In the genomic region with DNA sequence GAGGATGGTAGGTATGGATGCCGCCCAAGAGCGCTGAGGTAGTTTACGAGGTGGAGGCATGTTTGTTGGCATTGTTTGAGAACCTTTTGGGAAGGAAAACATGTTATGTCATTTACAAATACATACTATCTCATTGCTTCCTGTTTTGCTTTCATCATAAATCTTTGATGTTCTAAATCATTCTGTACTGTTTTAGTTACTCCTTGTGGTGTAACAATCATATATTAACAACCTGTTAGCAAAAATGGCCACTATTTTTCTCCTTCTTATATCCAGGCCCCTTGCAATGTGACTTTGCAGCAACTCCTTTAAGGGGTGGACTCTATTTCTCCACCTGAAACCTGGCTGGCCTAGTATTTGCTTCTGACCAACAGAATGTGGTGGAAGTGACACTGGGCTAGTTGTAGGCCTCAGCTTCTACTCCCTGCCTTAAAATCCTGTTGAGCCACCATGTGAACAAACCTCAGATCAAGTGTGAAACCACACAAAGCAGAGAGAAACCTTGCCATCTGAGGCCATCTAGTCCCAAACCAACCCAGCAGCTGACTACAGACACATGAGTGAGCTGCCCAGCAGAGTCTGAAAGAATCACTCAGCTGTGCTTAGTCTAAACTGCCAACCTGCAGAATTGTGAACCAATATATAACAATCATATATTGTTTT, we compare ENCODE assay signal across 26 cellular contexts. TPM values are rescaled to one million over a fixed set of nuclear protein-coding genes. Genes with fewer than 3 reads are reported as not detected.
DNase-seq lines count a peak whose midpoint lies in the region; ATAC-seq lines count a peak whose summit lies in the region.
"Had no signal": no experiment of that assay in that cellular context is flagged by ENCODE, and none has a peak within 500 bp of the region (broad histone marks: within the 10 kb centered on the region; RNA-seq: fewer than 3 reads in every experiment).

No MANE protein-coding gene starts in this region.

- ATAC-seq in activated naive CD8-positive, alpha-beta T cell treated with anti-CD3 and anti-CD28 coated beads, Interleukin-2, amount 10 ng/mL, durations not matched to agents 7 days and 5 days (ENCODE audit: low read depth): no peak
- ATAC-seq in activated naive CD8-positive, alpha-beta T cell treated with anti-CD3 and anti-CD28 coated beads, Interleukin-2, amount 50 U/mL, for 24 hours: no peak
- ATAC-seq in HG02610 (IDR thresholded peaks at IDR 0.05; ENCODE audit: unreplicated experiment): peak; percentile 77
- ATAC-seq in stimulated activated memory B cell treated with anti-CD40 and anti-IgM and Interleukin-4, amounts not matched to agents 10 μg/mL and 1 μg/mL and 100 μg/mL, for 72 hours: no peak
- no peak for ATAC-seq in HG03442 (IDR thresholded peaks at IDR 0.05; ENCODE audit: unreplicated experiment)
- ATAC-seq: foreskin keratinocyte, GM23338, left colon had no signal

- POLR2A ChIA-PET in activated naive CD8-positive, alpha-beta T cell treated with anti-CD3 and anti-CD28 coated beads, Interleukin-2, amount 10 ng/mL, durations not matched to agents 7 days and 5 days (lab: Charles Lee): no interaction called here
- POLR2A ChIA-PET in activated CD4-positive, alpha-beta memory T cell treated with anti-CD3 and anti-CD28 coated beads, Interleukin-2, amount 10 ng/mL, durations not matched to agents 7 days and 5 days (lab: Charles Lee): no interaction called here

- no peak for DNase-seq in activated naive CD8-positive, alpha-beta T cell treated with anti-CD3 and anti-CD28 coated beads, Interleukin-2, amount 10 ng/mL, durations not matched to agents 7 days and 5 days
- no peak for DNase-seq in activated naive CD8-positive, alpha-beta T cell treated with anti-CD3 and anti-CD28 coated beads, Interleukin-2, amount 50 U/mL, for 24 hours
- no peak for DNase-seq in activated CD4-positive, alpha-beta memory T cell treated with anti-CD3 and anti-CD28 coated beads, Interleukin-2, amount 10 ng/mL, durations not matched to agents 7 days and 5 days
- DNase-seq in iPS-NIHi7 (ENCODE audit: extremely low spot score) (no peak), NCI-H2196 treated with DMSO at 0.1 percent for 48 hours (lab: John Stamatoyannopoulos, UW; ENCODE audit: unreplicated experiment) (no peak)
- DNase-seq: ACHN; activated CD4-positive, CD25-positive, alpha-beta regulatory T cell; activated CD8-positive, alpha-beta memory T cell treated with anti-CD3 and anti-CD28 coated beads, Interleukin-2, amount 50 U/mL, for 4 hours; DMS79; foreskin keratinocyte; left colon; NCI-H146; NCI-H446; SHP77; sigmoid colon had no signal

- peaks cover 5% of the 10 kb centered on the region for H3K4me1 Mint-ChIP-seq in activated naive CD8-positive, alpha-beta T cell treated with anti-CD3 and anti-CD28 coated beads, Interleukin-2, amount 10 ng/mL, durations not matched to agents 7 days and 5 days
- H3K4me1 Mint-ChIP-seq in activated naive CD8-positive, alpha-beta T cell treated with anti-CD3 and anti-CD28 coated beads, Interleukin-2, amount 50 U/mL, for 24 hours: peaks cover 2% of the 10 kb centered on the region
- peaks cover 12% of the 10 kb centered on the region for H3K4me1 Mint-ChIP-seq in activated CD4-positive, alpha-beta memory T cell treated with anti-CD3 and anti-CD28 coated beads, Interleukin-2, amount 10 ng/mL, durations not matched to agents 7 days and 5 days
- H3K4me1 Mint-ChIP-seq in stimulated activated memory B cell treated with anti-CD40 and anti-IgM and Interleukin-4, amounts not matched to agents 10 μg/mL and 1 μg/mL and 100 μg/mL, for 72 hours: peaks cover 10% of the 10 kb centered on the region
- H3K4me1 Mint-ChIP-seq: brain had no signal

- no peaks in the 10 kb centered on the region for H3K9me3 Mint-ChIP-seq in activated naive CD8-positive, alpha-beta T cell treated with anti-CD3 and anti-CD28 coated beads, Interleukin-2, amount 10 ng/mL, durations not matched to agents 7 days and 5 days
- no peaks in the 10 kb centered on the region for H3K9me3 Mint-ChIP-seq in activated naive CD8-positive, alpha-beta T cell treated with anti-CD3 and anti-CD28 coated beads, Interleukin-2, amount 50 U/mL, for 24 hours
- H3K9me3 Mint-ChIP-seq in activated CD4-positive, alpha-beta memory T cell treated with anti-CD3 and anti-CD28 coated beads, Interleukin-2, amount 10 ng/mL, durations not matched to agents 7 days and 5 days: no peaks in the 10 kb centered on the region
- H3K9me3 Mint-ChIP-seq in stimulated activated memory B cell treated with anti-CD40 and anti-IgM and Interleukin-4, amounts not matched to agents 10 μg/mL and 1 μg/mL and 100 μg/mL, for 72 hours: no peaks in the 10 kb centered on the region
- H3K9me3 Mint-ChIP-seq: brain, GM23338 had no signal

- H3K27me3 Mint-ChIP-seq in activated naive CD8-positive, alpha-beta T cell treated with anti-CD3 and anti-CD28 coated beads, Interleukin-2, amount 10 ng/mL, durations not matched to agents 7 days and 5 days: no peaks in the 10 kb centered on the region
- H3K27me3 Mint-ChIP-seq in activated naive CD8-positive, alpha-beta T cell treated with anti-CD3 and anti-CD28 coated beads, Interleukin-2, amount 50 U/mL, for 24 hours: no peaks in the 10 kb centered on the region
- no peaks in the 10 kb centered on the region for H3K27me3 Mint-ChIP-seq in activated CD4-positive, alpha-beta memory T cell treated with anti-CD3 and anti-CD28 coated beads, Interleukin-2, amount 10 ng/mL, durations not matched to agents 7 days and 5 days
- no peaks in the 10 kb centered on the region for H3K27me3 Mint-ChIP-seq in stimulated activated memory B cell treated with anti-CD40 and anti-IgM and Interleukin-4, amounts not matched to agents 10 μg/mL and 1 μg/mL and 100 μg/mL, for 72 hours
- H3K27me3 Mint-ChIP-seq: activated naive CD8-positive, alpha-beta T cell had no signal

- CTCF ChIA-PET in activated CD4-positive, alpha-beta memory T cell treated with anti-CD3 and anti-CD28 coated beads, Interleukin-2, amount 10 ng/mL, durations not matched to agents 7 days and 5 days (lab: Charles Lee): interaction anchor here (1.7 kb wide), 1 partner anchor 11 kb away, joined by 6 read pairs; no protein-coding TSS in a partner anchor

- no peak overlapping the region for H3K4me3 Mint-ChIP-seq in activated naive CD8-positive, alpha-beta T cell treated with anti-CD3 and anti-CD28 coated beads, Interleukin-2, amount 10 ng/mL, durations not matched to agents 7 days and 5 days
- H3K4me3 Mint-ChIP-seq in activated naive CD8-positive, alpha-beta T cell treated with anti-CD3 and anti-CD28 coated beads, Interleukin-2, amount 50 U/mL, for 24 hours: no peak overlapping the region
- no peak overlapping the region for H3K4me3 Mint-ChIP-seq in activated CD4-positive, alpha-beta memory T cell treated with anti-CD3 and anti-CD28 coated beads, Interleukin-2, amount 10 ng/mL, durations not matched to agents 7 days and 5 days
- H3K4me3 Mint-ChIP-seq in stimulated activated memory B cell treated with anti-CD40 and anti-IgM and Interleukin-4, amounts not matched to agents 10 μg/mL and 1 μg/mL and 100 μg/mL, for 72 hours: no peak overlapping the region
- H3K4me3 Mint-ChIP-seq: activated naive CD8-positive, alpha-beta T cell; brain; GM23338 had no signal

- H3K36me3 Mint-ChIP-seq in activated naive CD8-positive, alpha-beta T cell treated with anti-CD3 and anti-CD28 coated beads, Interleukin-2, amount 10 ng/mL, durations not matched to agents 7 days and 5 days: peaks cover 15% of the 10 kb centered on the region
- H3K36me3 Mint-ChIP-seq in activated naive CD8-positive, alpha-beta T cell treated with anti-CD3 and anti-CD28 coated beads, Interleukin-2, amount 50 U/mL, for 24 hours (ENCODE audit: low read depth): peaks cover 23% of the 10 kb centered on the region
- H3K36me3 Mint-ChIP-seq in activated CD4-positive, alpha-beta memory T cell treated with anti-CD3 and anti-CD28 coated beads, Interleukin-2, amount 10 ng/mL, durations not matched to agents 7 days and 5 days (ENCODE audit: low read depth): peaks cover 39% of the 10 kb centered on the region
- H3K36me3 Mint-ChIP-seq in stimulated activated memory B cell treated with anti-CD40 and anti-IgM and Interleukin-4, amounts not matched to agents 10 μg/mL and 1 μg/mL and 100 μg/mL, for 72 hours: peaks cover 38% of the 10 kb centered on the region

- H3K27ac Mint-ChIP-seq in activated naive CD8-positive, alpha-beta T cell treated with anti-CD3 and anti-CD28 coated beads, Interleukin-2, amount 10 ng/mL, durations not matched to agents 7 days and 5 days: peak overlapping the region; percentile 42
- H3K27ac Mint-ChIP-seq in activated naive CD8-positive, alpha-beta T cell treated with anti-CD3 and anti-CD28 coated beads, Interleukin-2, amount 50 U/mL, for 24 hours: no peak overlapping the region
- peak overlapping the region; percentile 58 for H3K27ac Mint-ChIP-seq in activated CD4-positive, alpha-beta memory T cell treated with anti-CD3 and anti-CD28 coated beads, Interleukin-2, amount 10 ng/mL, durations not matched to agents 7 days and 5 days
- H3K27ac Mint-ChIP-seq in stimulated activated memory B cell treated with anti-CD40 and anti-IgM and Interleukin-4, amounts not matched to agents 10 μg/mL and 1 μg/mL and 100 μg/mL, for 72 hours: peak overlapping the region; percentile 44
- H3K27ac Mint-ChIP-seq: activated naive CD8-positive, alpha-beta T cell; brain; GM23338 had no signal

RNA-seq across cellular contexts. Expression of gene CXorf38, which starts 15.8 kb away (rescaled TPM):
- total RNA-seq in activated naive CD8-positive, alpha-beta T cell treated with anti-CD3 and anti-CD28 coated beads, Interleukin-2, amount 10 ng/mL, durations not matched to agents 7 days and 5 days: 10 to 100 TPM; 26.6 to 26.7 TPM
- total RNA-seq in activated CD4-positive, alpha-beta memory T cell treated with anti-CD3 and anti-CD28 coated beads, Interleukin-2, amount 10 ng/mL, durations not matched to agents 7 days and 5 days: 10 to 100 TPM; 22.8 to 23.2 TPM

RNA-seq across cellular contexts. Expression of gene MPC1L, which starts 40.0 kb away (rescaled TPM):
- total RNA-seq in activated naive CD8-positive, alpha-beta T cell treated with anti-CD3 and anti-CD28 coated beads, Interleukin-2, amount 10 ng/mL, durations not matched to agents 7 days and 5 days: not detected
- not detected for total RNA-seq in activated CD4-positive, alpha-beta memory T cell treated with anti-CD3 and anti-CD28 coated beads, Interleukin-2, amount 10 ng/mL, durations not matched to agents 7 days and 5 days
- total RNA-seq: foreskin keratinocyte; GM23338; HT1080; left colon; mononuclear cell; osteoblast; sigmoid colon; T-helper 1 cell treated with Interleukin-12 subunit alpha and Interleukin-12 subunit beta and Interleukin-4 antibody, amounts not matched to agents 30 ng/mL and 1 ng/mL, for 36 hours; temporal lobe had no signal
